ENCODE assay signal across 8 cellular contexts in genomic region chr1:205430631-205431305, GRCh38. TPM values are rescaled to one million over a fixed set of nuclear protein-coding genes. Genes with fewer than 3 reads are reported as not detected.
DNase-seq lines count a peak whose midpoint lies in the region; TF ChIP-seq lines count a peak whose summit lies in the region.

No MANE protein-coding gene starts in this region.

- no peak overlapping the region for H3K18ac ChIP-seq in mesendoderm (ENCODE audit: low read length)

- H3K4me1 ChIP-seq in MM.1S (ENCODE audit: low read length) (peaks cover 22% of the 10 kb centered on the region), mesendoderm (ENCODE audit: control insufficient read depth, low read depth, low read length) (peaks cover 3% of the 10 kb centered on the region)
- peaks cover 3% of the 10 kb centered on the region for H3K4me1 ChIP-seq in effector memory CD4-positive, alpha-beta T cell (ENCODE audit: control insufficient read depth, insufficient read depth, low read length, poor library complexity, severe bottlenecking)

- peak overlapping the region; percentile 94 for H2AFZ ChIP-seq in MM.1S (ENCODE audit: low read length)

- H3K27ac ChIP-seq in MM.1S (ENCODE audit: low read length), result no peak overlapping the region
- H3K27ac ChIP-seq in effector memory CD4-positive, alpha-beta T cell (ENCODE audit: insufficient read depth, low read length, poor library complexity, severe bottlenecking), result no peak overlapping the region
- H3K27ac ChIP-seq in mesendoderm (ENCODE audit: low read depth, low read length), result no peak overlapping the region

- H2BK120ac ChIP-seq in mesendoderm (ENCODE audit: low read depth, low read length), result no peak overlapping the region

- H2BK5ac ChIP-seq in mesendoderm (ENCODE audit: low read length), result no peak overlapping the region

- H3K9me3 ChIP-seq in MM.1S (replicated peaks; ENCODE audit: insufficient read depth, low read length), result no peaks in the 10 kb centered on the region
- no peaks in the 10 kb centered on the region for H3K9me3 ChIP-seq in effector memory CD4-positive, alpha-beta T cell (ENCODE audit: control insufficient read depth, low read length)

- DNase-seq in DMS153 treated with DMSO at 0.1 percent for 48 hours (lab: John Stamatoyannopoulos, UW; ENCODE audit: unreplicated experiment) (peak; percentile 62), MM.1S (peak; percentile 70), mesendoderm (peak; percentile 75), NCI-H1417 treated with DMSO at 0.1 percent for 48 hours (lab: John Stamatoyannopoulos, UW) (no peak), DMS79 treated with DMSO at 0.1 percent for 48 hours (lab: John Stamatoyannopoulos, UW) (no peak)
- DNase-seq in activated CD8-positive, alpha-beta memory T cell treated with anti-CD3 and anti-CD28 coated beads for 1 hour (ENCODE audit: extremely low read depth in 1 of 2, low read depth in 1 of 2), result peak; percentile 6 to 42
- peak in 2 of 3 donors; percentile 21 to 24 for DNase-seq in effector memory CD4-positive, alpha-beta T cell
- DNase-seq in stimulated activated CD8-positive, alpha-beta memory T cell treated with anti-CD3 and anti-CD28 coated beads, Interleukin-2, amount 100 ng/mL, for 1 hour (ENCODE audit: low read depth in 2 of 2), result peak; percentile 9 to 37

- H4K20me1 ChIP-seq in MM.1S (ENCODE audit: insufficient read depth, low read length), result no peaks in the 10 kb centered on the region

- H3K23ac ChIP-seq in mesendoderm (ENCODE audit: low read length), result no peak overlapping the region

- H3K9ac ChIP-seq in MM.1S (ENCODE audit: low read length) (peak overlapping the region; percentile 31; the same call in 1 of the 2 replicates), mesendoderm (ENCODE audit: low read length) (peak overlapping the region; percentile 71)

- peak overlapping the region; percentile 86 for H3K4me2 ChIP-seq in MM.1S (ENCODE audit: low read depth, low read length)
- H3K4me2 ChIP-seq in mesendoderm (ENCODE audit: low read length), result peak overlapping the region; percentile 88

- H3K79me1 ChIP-seq in mesendoderm (ENCODE audit: low read length), result no peaks in the 10 kb centered on the region

- H3F3A ChIP-seq in MM.1S (ENCODE audit: insufficient read depth, low read length), result no peaks in the 10 kb centered on the region; the same call in 1 of the 2 replicates

- H3K4me3 ChIP-seq in MM.1S (ENCODE audit: low read length) (peak overlapping the region; percentile 64), mesendoderm (ENCODE audit: low read length) (peak overlapping the region; percentile 45)
- peak overlapping the region; percentile 52 for H3K4me3 ChIP-seq in effector memory CD4-positive, alpha-beta T cell (ENCODE audit: insufficient read depth, low read depth, low read length, poor library complexity, severe bottlenecking)

- peak; percentile 99 for TF ChIP-seq CTCF in MM.1S (IDR thresholded peaks at IDR 0.05; ENCODE audit: low read length)

- H3K79me2 ChIP-seq in MM.1S (ENCODE audit: low read length), result no peaks in the 10 kb centered on the region
- H3K79me2 ChIP-seq in mesendoderm (ENCODE audit: control insufficient read depth, insufficient read depth, low read length), result no peaks in the 10 kb centered on the region

- H3K9me2 ChIP-seq in MM.1S (replicated peaks; ENCODE audit: insufficient read depth, low read length), result no peaks in the 10 kb centered on the region

- no peak overlapping the region for H2AK5ac ChIP-seq in mesendoderm (ENCODE audit: low read length)

- H3K56ac ChIP-seq in mesendoderm (ENCODE audit: low read length), result peak overlapping the region; percentile 89

- H2BK15ac ChIP-seq in mesendoderm (replicated peaks; ENCODE audit: low read depth), result no peak overlapping the region

- H3K36me3 ChIP-seq in MM.1S (replicated peaks; ENCODE audit: insufficient read depth, low read length) (no peaks in the 10 kb centered on the region), mesendoderm (ENCODE audit: control insufficient read depth, insufficient read depth, low read length) (no peaks in the 10 kb centered on the region)
- no peaks in the 10 kb centered on the region for H3K36me3 ChIP-seq in effector memory CD4-positive, alpha-beta T cell (ENCODE audit: control insufficient read depth, insufficient read depth, low read length)

- WGBS in mesendoderm (ENCODE audit: extremely low coverage, insufficient coverage, low lambda C conversion rate), result no CpG with 5 or more reads among the region's 36 CpGs

- H3K27me3 ChIP-seq in MM.1S (replicated peaks; ENCODE audit: insufficient read depth, low read length) (no peaks in the 10 kb centered on the region), mesendoderm (ENCODE audit: insufficient read depth, low read length, poor library complexity) (peaks cover 3% of the 10 kb centered on the region)
- no peaks in the 10 kb centered on the region for H3K27me3 ChIP-seq in effector memory CD4-positive, alpha-beta T cell (replicated peaks; ENCODE audit: control insufficient read depth, insufficient read depth, low read length, poor library complexity, severe bottlenecking)

- no peak overlapping the region for H4K8ac ChIP-seq in mesendoderm (ENCODE audit: low read depth, low read length)

- no peak overlapping the region for H4K5ac ChIP-seq in mesendoderm (ENCODE audit: low read length)

- H3K4ac ChIP-seq in mesendoderm (ENCODE audit: low read depth, low read length), result no peak overlapping the region

RNA-seq across cellular contexts. Expression of gene LEMD1, which starts 8.9 kb away (rescaled TPM):
- 4.3 TPM for polyA plus RNA-seq in mesendoderm (2013, experiment 1 of 2)
- polyA plus RNA-seq in mesendoderm (2013, experiment 2 of 2), result 4.4 TPM

RNA-seq across cellular contexts. Expression of gene BLACAT1, which starts 25.1 kb away (rescaled TPM):
- polyA plus RNA-seq in mesendoderm (2013, experiment 1 of 2), result 2.8 TPM
- 2.7 TPM for polyA plus RNA-seq in mesendoderm (2013, experiment 2 of 2)

Comparison
In these comparisons a context has a peak if more than half of its experiments do, and no peak if none do; other contexts are left out.
1. DNase-seq: peak in DMS153 treated with DMSO at 0.1 percent for 48 hours (single experiment), MM.1S (single experiment), activated CD8-positive, alpha-beta memory T cell treated with anti-CD3 and anti-CD28 coated beads for 1 hour (2 of 2), effector memory CD4-positive, alpha-beta T cell (2 of 3), mesendoderm (single experiment) and stimulated activated CD8-positive, alpha-beta memory T cell treated with anti-CD3 and anti-CD28 coated beads, Interleukin-2, amount 100 ng/mL, for 1 hour (2 of 2); none in NCI-H1417 treated with DMSO at 0.1 percent for 48 hours (single experiment) and DMS79 treated with DMSO at 0.1 percent for 48 hours (single experiment).
2. Peak in every context shown above with its lines, with median percentiles within 50 percentile points of each other: H3K4me3 ChIP-seq.